Comparison of ENCODE assay signal across 16 cellular contexts in genomic region chr5:79686799-79687198, GRCh38.
"Had no signal": no experiment of that assay in that cellular context is flagged by ENCODE, and none has a peak within 500 bp of the region (broad histone marks: within the 10 kb centered on the region; RNA-seq: fewer than 3 reads in every experiment).

No MANE protein-coding gene starts in this region.

- H3K4me1 Mint-ChIP-seq: stimulated activated memory B cell treated with anti-CD40 and anti-IgM and Interleukin-4, amounts not matched to agents 10 μg/mL and 1 μg/mL and 100 μg/mL, for 72 hours had no signal

- H3K27me3 ChIP-seq: ovary, tibial artery had no signal

- H3K27me3 Mint-ChIP-seq: activated CD8-positive, alpha-beta memory T cell treated with anti-CD3 and anti-CD28 coated beads, Interleukin-2, amount 10 ng/mL, durations not matched to agents 7 days and 5 days; naive B cell; stimulated activated memory B cell treated with anti-CD40 and anti-IgM and Interleukin-4, amounts not matched to agents 10 μg/mL and 1 μg/mL and 100 μg/mL, for 72 hours; T-cell had no signal

- H3K4me3 ChIP-seq: ovary, tibial artery had no signal

- ATAC-seq: activated CD8-positive, alpha-beta memory T cell treated with anti-CD3 and anti-CD28 coated beads, Interleukin-2, amount 10 ng/mL, durations not matched to agents 7 days and 5 days; activated T-cell treated with anti-CD3 and anti-CD28 coated beads, Interleukin-2, amount 50 U/mL, for 4 hours; left lobe of liver; stimulated activated memory B cell treated with anti-CD40 and anti-IgM and Interleukin-4, amounts not matched to agents 10 μg/mL and 1 μg/mL and 100 μg/mL, for 72 hours; T-cell had no signal

- H3K9me3 Mint-ChIP-seq: activated T-cell treated with anti-CD3 and anti-CD28 coated beads, Interleukin-2, amount 50 U/mL, for 4 hours; stimulated activated memory B cell treated with anti-CD40 and anti-IgM and Interleukin-4, amounts not matched to agents 10 μg/mL and 1 μg/mL and 100 μg/mL, for 72 hours; T-cell had no signal

- H3K4me3 Mint-ChIP-seq: activated CD8-positive, alpha-beta memory T cell treated with anti-CD3 and anti-CD28 coated beads, Interleukin-2, amount 10 ng/mL, durations not matched to agents 7 days and 5 days; activated T-cell treated with anti-CD3 and anti-CD28 coated beads, Interleukin-2, amount 50 U/mL, for 4 hours; naive B cell; stimulated activated memory B cell treated with anti-CD40 and anti-IgM and Interleukin-4, amounts not matched to agents 10 μg/mL and 1 μg/mL and 100 μg/mL, for 72 hours; T-cell had no signal

- H3K36me3 ChIP-seq: ovary had no signal

- H3K9me3 ChIP-seq: ovary, tibial artery had no signal

- DNase-seq: activated CD4-positive, alpha-beta T cell treated with anti-CD3 and anti-CD28 coated beads, Interleukin-2, amount 50 U/mL, for 48 hours; activated CD8-positive, alpha-beta memory T cell treated with anti-CD3 and anti-CD28 coated beads, Interleukin-2, amount 10 ng/mL, durations not matched to agents 7 days and 5 days; activated gamma-delta T cell; activated T-cell treated with anti-CD3 and anti-CD28 coated beads, Interleukin-2, amount 50 U/mL, for 4 hours; aorta; dermis blood vessel endothelial cell; islet precursor cell; naive B cell; ovary; stimulated activated CD4-positive, alpha-beta T cell treated with anti-CD3 and anti-CD28 coated beads, Interleukin-12 subunit alpha, Interleukin-12 subunit beta, amount 100 ng/mL, for 4 hours; stimulated activated CD4-positive, alpha-beta T cell treated with anti-CD3 and anti-CD28 coated beads, Interleukin-2, amount 100 ng/mL, for 24 hours; T-cell; T1000; tibial artery had no signal

- H3K27ac ChIP-seq: ovary, tibial artery had no signal

- H3K27ac Mint-ChIP-seq: activated CD8-positive, alpha-beta memory T cell treated with anti-CD3 and anti-CD28 coated beads, Interleukin-2, amount 10 ng/mL, durations not matched to agents 7 days and 5 days; stimulated activated memory B cell treated with anti-CD40 and anti-IgM and Interleukin-4, amounts not matched to agents 10 μg/mL and 1 μg/mL and 100 μg/mL, for 72 hours; T-cell had no signal
